In genomic region chr2:58481670-58482069, GRCh38 we compare ENCODE assay signal across 2 cellular contexts.
TF ChIP-seq lines count a peak whose summit lies in the region.

No MANE protein-coding gene starts in this region.

TF ChIP-seq in WTC11, 78 proteins besides CTCF, POLR2A, EP300 and RAD21:
- TF ChIP-seq HMGA2 (CRISPR knock-in tag; IDR thresholded peaks at IDR 0.05) (no peak), ZNF121 (CRISPR knock-in tag; IDR thresholded peaks at IDR 0.05) (peak; percentile 77)

TF ChIP-seq in H1, 55 proteins besides CTCF, POLR2A, EP300 and RAD21:
- TF ChIP-seq KDM1A (IDR thresholded peaks at IDR 0.05; ENCODE audit: borderline replicate concordance, low read length) (peak; percentile 51; the same call in 1 of the 2 replicates), BCL11A (IDR thresholded peaks at IDR 0.05; ENCODE audit: low read depth in 2 of 2, low read length in 2 of 2) (no peak)
TF ChIP-seq in H1: peak in this region for 1.
